In genomic region chr6:157996201-157996712, GRCh38 we compare ENCODE assay signal across 1 cellular context.
TF ChIP-seq lines count a peak whose summit lies in the region.

No MANE protein-coding gene starts in this region.

TF ChIP-seq in H1, 55 proteins besides CTCF, POLR2A, EP300 and RAD21:
- TF ChIP-seq TEAD4 (IDR thresholded peaks at IDR 0.05; ENCODE audit: low read depth, low read length): no peak
- no peak for TF ChIP-seq E2F6 (IDR thresholded peaks at IDR 0.05)
- no peak for TF ChIP-seq SIRT6 (IDR thresholded peaks at IDR 0.05; ENCODE audit: low read length)
- TF ChIP-seq EGR1 (IDR thresholded peaks at IDR 0.05; ENCODE audit: borderline replicate concordance, low read depth, low read length): no peak
- no peak for TF ChIP-seq ZNF274 (IDR thresholded peaks at IDR 0.05; ENCODE audit: borderline replicate concordance, extremely low read depth, low read length)
- TF ChIP-seq SRF (IDR thresholded peaks at IDR 0.05; ENCODE audit: low read depth, low read length): no peak
- no peak for TF ChIP-seq SP1 (IDR thresholded peaks at IDR 0.05; ENCODE audit: low read depth, low read length)
- TF ChIP-seq JUND (IDR thresholded peaks at IDR 0.05; ENCODE audit: low read length): no peak
- no peak for TF ChIP-seq SAP30 (IDR thresholded peaks at IDR 0.05; ENCODE audit: insufficient read depth, insufficient replicate concordance, low read length)
- no peak for TF ChIP-seq POLR2AphosphoS5 (IDR thresholded peaks at IDR 0.05; ENCODE audit: low read depth, low read length)
- TF ChIP-seq KDM4A (IDR thresholded peaks at IDR 0.05; ENCODE audit: low read depth, low read length, severe bottlenecking): no peak
- TF ChIP-seq CBX5 (IDR thresholded peaks at IDR 0.05; ENCODE audit: low read depth, low read length): no peak
- no peak for TF ChIP-seq BCL11A (IDR thresholded peaks at IDR 0.05; ENCODE audit: low read depth in 2 of 2, low read length in 2 of 2)
- TF ChIP-seq TCF12 (IDR thresholded peaks at IDR 0.05; ENCODE audit: low read depth, low read length): no peak
- no peak for TF ChIP-seq RNF2 (IDR thresholded peaks at IDR 0.05; ENCODE audit: borderline replicate concordance, low read depth, low read length, missing control alignments, poor library complexity, severe bottlenecking)
- TF ChIP-seq HDAC2 (IDR thresholded peaks at IDR 0.05; ENCODE audit: borderline replicate concordance in 1 of 2, low read depth in 2 of 2, low read length in 2 of 2): no peak
- no peak for TF ChIP-seq HDAC6 (IDR thresholded peaks at IDR 0.05; ENCODE audit: low read depth, low read length)
